ENCODE assay signal across 1 cellular context in genomic region chr19:23762884-23763711, GRCh38.
A peak's percentile ranks its signal among the peaks of the same experiment; 100 is the strongest.
TF ChIP-seq lines count a peak whose summit lies in the region.

No MANE protein-coding gene starts in this region.

TF ChIP-seq in K562, 482 proteins besides CTCF, POLR2A, EP300 and RAD21 (continued from another document):
- peak; percentile 53 for TF ChIP-seq HNRNPLL (IDR thresholded peaks at IDR 0.05; ENCODE audit: low read depth, low read length, poor library complexity, severe bottlenecking)
- TF ChIP-seq ZNF589 (CRISPR knock-in tag; IDR thresholded peaks at IDR 0.05; ENCODE audit: low read depth): no peak
- peak; percentile 96 for TF ChIP-seq NFYB (IDR thresholded peaks at IDR 0.05; ENCODE audit: extremely low read depth, insufficient read length)
- peak; percentile 55; the same call in 1 of the 2 replicates for TF ChIP-seq PML (IDR thresholded peaks at IDR 0.05; ENCODE audit: low read length)
- 0 out of 2 replicates have a peak, but pooled peaks have one; percentile 9 for TF ChIP-seq CXXC5 (CRISPR knock-in tag; IDR thresholded peaks at IDR 0.05)
